Comparison of ENCODE assay signal across 9 cellular contexts in genomic region chr15:74799843-74800558, GRCh38. TPM values are rescaled to one million over a fixed set of nuclear protein-coding genes. Genes with fewer than 3 reads are reported as not detected.
DNase-seq lines count a peak whose midpoint lies in the region; ATAC-seq and TF ChIP-seq lines count a peak whose summit lies in the region.
"Had no signal": no experiment of that assay in that cellular context is flagged by ENCODE, and none has a peak within 500 bp of the region (broad histone marks: within the 10 kb centered on the region; RNA-seq: fewer than 3 reads in every experiment).

No MANE protein-coding gene starts in this region.

- CTCF ChIA-PET in activated CD4-positive, alpha-beta T cell treated with anti-CD3 and anti-CD28 coated beads for 36 hours (lab: Charles Lee), result interaction anchor here (0.6 to 6.1 kb wide), 20 partner anchors 10 to 178 kb away, joined by 3 to 93 read pairs (median 4); partner anchors contain the start of genes CSK, LMAN1L and ULK3

- H3K36me3 Mint-ChIP-seq in activated CD4-positive, alpha-beta T cell treated with anti-CD3 and anti-CD28 coated beads for 36 hours (ENCODE audit: low read depth), result peaks cover 63% of the 10 kb centered on the region
- peaks cover 17% of the 10 kb centered on the region for H3K36me3 Mint-ChIP-seq in chondrocyte (ENCODE audit: low read depth)

- intact Hi-C loops in activated CD4-positive, alpha-beta T cell treated with anti-CD3 and anti-CD28 coated beads for 36 hours (cut with DNase I, micrococcal nuclease), result loop anchor here (1.0 to 5.0 kb wide), 4 partner anchors 17 to 42 kb away; partner anchors contain the start of genes CSK (in 1 of the 2) and ULK3 (in 1 of the 2)

- TF ChIP-seq CTCF in GM12865 (IDR thresholded peaks at IDR 0.05; ENCODE audit: insufficient read depth, low read depth, low read length, missing control alignments), result peak; percentile 99
- peak; percentile 95 for TF ChIP-seq CTCF in chondrocyte (IDR thresholded peaks at IDR 0.05)

- no peak overlapping the region for H3K4me3 Mint-ChIP-seq in activated CD4-positive, alpha-beta T cell treated with anti-CD3 and anti-CD28 coated beads for 36 hours
- no peak overlapping the region for H3K4me3 Mint-ChIP-seq in chondrocyte (ENCODE audit: unreplicated experiment)

- H3K4me3 ChIP-seq in GM12865 (ENCODE audit: low read depth, low read length), result no peak overlapping the region

- H3K4me1 Mint-ChIP-seq in activated CD4-positive, alpha-beta T cell treated with anti-CD3 and anti-CD28 coated beads for 36 hours, result peaks cover 44% of the 10 kb centered on the region
- H3K4me1 Mint-ChIP-seq in chondrocyte (ENCODE audit: low read depth), result no peaks in the 10 kb centered on the region

- H3K9me3 Mint-ChIP-seq in activated CD4-positive, alpha-beta T cell treated with anti-CD3 and anti-CD28 coated beads for 36 hours (ENCODE audit: low read depth), result no peaks in the 10 kb centered on the region
- H3K9me3 Mint-ChIP-seq in chondrocyte (ENCODE audit: low read depth), result no peaks in the 10 kb centered on the region

- ATAC-seq in HG02571 (IDR thresholded peaks at IDR 0.05; ENCODE audit: unreplicated experiment) (peak; percentile 62), left lobe of liver (peak; percentile 83)
- ATAC-seq in activated CD4-positive, alpha-beta T cell treated with anti-CD3 and anti-CD28 coated beads for 36 hours, result peak; percentile 87

- POLR2A ChIA-PET in activated CD4-positive, alpha-beta T cell treated with anti-CD3 and anti-CD28 coated beads for 36 hours (lab: Charles Lee), result interaction anchor here (1.0 to 1.9 kb wide), 4 partner anchors 10 to 29 kb away, joined by 3 to 5 read pairs (median 4); no protein-coding TSS in a partner anchor

- H3K27me3 Mint-ChIP-seq in activated CD4-positive, alpha-beta T cell treated with anti-CD3 and anti-CD28 coated beads for 36 hours, result no peaks in the 10 kb centered on the region
- H3K27me3 Mint-ChIP-seq in chondrocyte (ENCODE audit: low read depth), result no peaks in the 10 kb centered on the region

- H3K27ac Mint-ChIP-seq in activated CD4-positive, alpha-beta T cell treated with anti-CD3 and anti-CD28 coated beads for 36 hours, result peak overlapping the region; percentile 80
- peak overlapping the region; percentile 17 for H3K27ac Mint-ChIP-seq in chondrocyte (ENCODE audit: unreplicated experiment)

- DNase-seq in GM12865 (ENCODE audit: low read depth), result peak; percentile 90
- DNase-seq in NCI-H2171 treated with DMSO at 0.1 percent for 48 hours (lab: John Stamatoyannopoulos, UW), result peak; percentile 71
- peak; percentile 93 for DNase-seq in activated CD4-positive, alpha-beta T cell treated with anti-CD3 and anti-CD28 coated beads for 36 hours
- no peak for DNase-seq in chondrocyte (ENCODE audit: low spot score)
- peak; percentile 83 for DNase-seq in left lobe of liver (ENCODE audit: low spot score)
- peak; percentile 74 to 81 (median 78) for DNase-seq in stimulated activated CD4-positive, alpha-beta T cell treated with anti-CD3 and anti-CD28 coated beads, TNF-alpha, amount 100 ng/mL, for 48 hours (ENCODE audit: low read depth in 3 of 3)
- DNase-seq in NCI-H446 (lab: John Stamatoyannopoulos, UW), result no peak

RNA-seq across cellular contexts. Expression of gene LMAN1L, which starts 12.6 kb away (rescaled TPM):
- total RNA-seq in activated CD4-positive, alpha-beta T cell treated with anti-CD3 and anti-CD28 coated beads for 36 hours, result under 1 TPM in 1 of 2 experiments, not detected in 1; 0.25 TPM
- total RNA-seq in chondrocyte (0.82 TPM in 1 of 3 replicates, not detected in the others), left lobe of liver (not detected)
- total RNA-seq: pulmonary artery endothelial cell had no signal

RNA-seq across cellular contexts. Expression of gene CSK, which starts 18.1 kb away (rescaled TPM):
- total RNA-seq in activated CD4-positive, alpha-beta T cell treated with anti-CD3 and anti-CD28 coated beads for 36 hours, result 100 to 1,000 TPM; 229 to 272 TPM
- total RNA-seq in chondrocyte (39.9 to 47.4 TPM (median 41.5 TPM) in 3 replicates), left lobe of liver (32.7 TPM)

RNA-seq across cellular contexts. Expression of gene CPLX3, which starts 26.4 kb away (rescaled TPM):
- under 1 TPM in 1 of 2 experiments, not detected in 1; 0.11 TPM for total RNA-seq in activated CD4-positive, alpha-beta T cell treated with anti-CD3 and anti-CD28 coated beads for 36 hours
- not detected in 3 replicates for total RNA-seq in chondrocyte
- not detected for total RNA-seq in left lobe of liver
- total RNA-seq: pulmonary artery endothelial cell had no signal

RNA-seq across cellular contexts. Expression of gene ULK3, which starts 43.0 kb away (rescaled TPM):
- total RNA-seq in activated CD4-positive, alpha-beta T cell treated with anti-CD3 and anti-CD28 coated beads for 36 hours, result 10 to 100 TPM; 40.3 to 45.2 TPM
- 24.3 to 29.0 TPM (median 24.5 TPM) in 3 replicates for total RNA-seq in chondrocyte
- total RNA-seq in left lobe of liver, result 23.8 TPM

RNA-seq across cellular contexts. Expression of gene CYP1A2, which starts 51.4 kb away (rescaled TPM):
- not detected for total RNA-seq in activated CD4-positive, alpha-beta T cell treated with anti-CD3 and anti-CD28 coated beads for 36 hours
- total RNA-seq in chondrocyte (not detected in 3 replicates), left lobe of liver (120 TPM)
- total RNA-seq: pulmonary artery endothelial cell had no signal

Comparison
In these comparisons a context has a peak if more than half of its experiments do, and no peak if none do; other contexts are left out.
1. DNase-seq: peak in GM12865 (single experiment), NCI-H2171 treated with DMSO at 0.1 percent for 48 hours (single experiment), activated CD4-positive, alpha-beta T cell treated with anti-CD3 and anti-CD28 coated beads for 36 hours (single experiment), left lobe of liver (single experiment) and stimulated activated CD4-positive, alpha-beta T cell treated with anti-CD3 and anti-CD28 coated beads, TNF-alpha, amount 100 ng/mL, for 48 hours (3 of 3); none in chondrocyte (single experiment) and NCI-H446 (0 of 2).
2. Peak in every context shown above with its lines, with median percentiles within 50 percentile points of each other: ATAC-seq.